ENCODE assay signal across 31 cellular contexts in genomic region chr17:46038937-46039336, GRCh38. TPM values are rescaled to one million over a fixed set of nuclear protein-coding genes. Genes with fewer than 3 reads are reported as not detected.
"Had no signal": no experiment of that assay in that cellular context is flagged by ENCODE, and none has a peak within 500 bp of the region (broad histone marks: within the 10 kb centered on the region; RNA-seq: fewer than 3 reads in every experiment).

No MANE protein-coding gene starts in this region.

- H3K9me3 Mint-ChIP-seq: activated CD4-positive, alpha-beta T cell treated with anti-CD3 and anti-CD28 coated beads, Interleukin-2, amount 10 ng/mL, durations not matched to agents 7 days and 5 days; activated CD8-positive, alpha-beta T cell treated with anti-CD3 and anti-CD28 coated beads for 36 hours; activated naive CD4-positive, alpha-beta T cell treated with anti-CD3 and anti-CD28 coated beads, Interleukin-2, amount 50 U/mL, for 24 hours; naive B cell; T-cell; T-helper 2 cell treated with Interferon-gamma antibody and Interleukin-4, amounts not matched to agents 5 μg/mL and 100 μg/mL, for 36 hours had no signal

- H3K4me1 ChIP-seq: colonic mucosa had no signal

- H3K9me3 ChIP-seq: breast epithelium, colonic mucosa, heart right ventricle, lower lobe of right lung, upper lobe of right lung had no signal

- H3K4me3 Mint-ChIP-seq: activated CD4-positive, alpha-beta T cell treated with anti-CD3 and anti-CD28 coated beads, Interleukin-2, amount 10 ng/mL, durations not matched to agents 7 days and 5 days; activated CD8-positive, alpha-beta memory T cell treated with anti-CD3 and anti-CD28 coated beads, Interleukin-2, amount 10 ng/mL, durations not matched to agents 7 days and 5 days; activated CD8-positive, alpha-beta T cell treated with anti-CD3 and anti-CD28 coated beads for 36 hours; activated naive CD4-positive, alpha-beta T cell treated with anti-CD3 and anti-CD28 coated beads, Interleukin-2, amount 50 U/mL, for 24 hours; naive B cell; T-cell; T-helper 2 cell treated with Interferon-gamma antibody and Interleukin-4, amounts not matched to agents 5 μg/mL and 100 μg/mL, for 36 hours had no signal

- H3K27me3 ChIP-seq: breast epithelium, colonic mucosa, heart right ventricle, upper lobe of right lung had no signal

- H3K4me3 ChIP-seq: breast epithelium, colonic mucosa, heart right ventricle, lower lobe of right lung, smooth muscle cell, upper lobe of right lung had no signal

- DNase-seq: activated CD4-positive, alpha-beta T cell treated with anti-CD3 and anti-CD28 coated beads, Interleukin-2, amount 10 ng/mL, durations not matched to agents 7 days and 5 days; activated CD4-positive, CD25-positive, alpha-beta regulatory T cell treated with anti-CD3 and anti-CD28 coated beads, Interleukin-2, amount 50 U/mL, for 72 hours; activated CD8-positive, alpha-beta memory T cell treated with anti-CD3 and anti-CD28 coated beads, Interleukin-2, amount 10 ng/mL, durations not matched to agents 7 days and 5 days; activated CD8-positive, alpha-beta T cell treated with anti-CD3 and anti-CD28 coated beads for 36 hours; activated effector memory CD4-positive, alpha-beta T cell treated with anti-CD3 and anti-CD28 coated beads, Interleukin-2, amount 50 U/mL, for 16 hours; activated T-cell treated with anti-CD3 and anti-CD28 coated beads for 4 hours; colonic mucosa; islet precursor cell; left colon; lower lobe of right lung; mesendoderm; naive B cell; stimulated activated CD4-positive, alpha-beta T cell treated with anti-CD3 and anti-CD28 coated beads, Interleukin-15, amount 100 ng/mL, for 24 hours; stimulated activated naive CD8-positive, alpha-beta T cell treated with anti-CD3 and anti-CD28 coated beads, Interleukin-15, Interleukin-2, amounts not matched to agents 100 U/mL and 50 U/mL, for 24 hours; T-cell; upper lobe of right lung; WERI-Rb-1 had no signal

- H3K27ac Mint-ChIP-seq: activated CD4-positive, alpha-beta T cell treated with anti-CD3 and anti-CD28 coated beads, Interleukin-2, amount 10 ng/mL, durations not matched to agents 7 days and 5 days; activated CD8-positive, alpha-beta memory T cell treated with anti-CD3 and anti-CD28 coated beads, Interleukin-2, amount 10 ng/mL, durations not matched to agents 7 days and 5 days; T-helper 2 cell treated with Interferon-gamma antibody and Interleukin-4, amounts not matched to agents 5 μg/mL and 100 μg/mL, for 36 hours had no signal

- ATAC-seq: activated CD8-positive, alpha-beta memory T cell treated with anti-CD3 and anti-CD28 coated beads, Interleukin-2, amount 10 ng/mL, durations not matched to agents 7 days and 5 days; activated CD8-positive, alpha-beta T cell treated with anti-CD3 and anti-CD28 coated beads for 36 hours; left colon; sciatic nerve; stimulated activated naive CD8-positive, alpha-beta T cell treated with anti-CD3 and anti-CD28 coated beads, Interleukin-15, Interleukin-2, amounts not matched to agents 100 U/mL and 50 U/mL, for 24 hours; T-cell had no signal

- H3K27ac ChIP-seq: breast epithelium, colonic mucosa, epithelial cell of prostate, lower lobe of right lung, parathyroid adenoma, upper lobe of right lung, WERI-Rb-1 had no signal

- H3K27me3 Mint-ChIP-seq: activated CD4-positive, alpha-beta T cell treated with anti-CD3 and anti-CD28 coated beads, Interleukin-2, amount 10 ng/mL, durations not matched to agents 7 days and 5 days; activated CD8-positive, alpha-beta memory T cell treated with anti-CD3 and anti-CD28 coated beads, Interleukin-2, amount 10 ng/mL, durations not matched to agents 7 days and 5 days; activated CD8-positive, alpha-beta T cell treated with anti-CD3 and anti-CD28 coated beads for 36 hours; activated naive CD4-positive, alpha-beta T cell treated with anti-CD3 and anti-CD28 coated beads, Interleukin-2, amount 50 U/mL, for 24 hours; naive B cell; T-cell had no signal

RNA-seq across cellular contexts. Expression of gene STH, which starts 39.9 kb away (rescaled TPM):
- total RNA-seq: activated CD4-positive, alpha-beta T cell treated with anti-CD3 and anti-CD28 coated beads, Interleukin-2, amount 10 ng/mL, durations not matched to agents 7 days and 5 days; activated CD8-positive, alpha-beta memory T cell treated with anti-CD3 and anti-CD28 coated beads, Interleukin-2, amount 10 ng/mL, durations not matched to agents 7 days and 5 days; activated CD8-positive, alpha-beta T cell treated with anti-CD3 and anti-CD28 coated beads for 36 hours; astrocyte; breast epithelium; colonic mucosa; fibroblast of villous mesenchyme; heart right ventricle; left colon; lower lobe of right lung; mucosa of gallbladder; sciatic nerve; smooth muscle cell; subcutaneous adipose tissue; T-cell; upper lobe of right lung had no signal
- polyA plus RNA-seq: heart right ventricle, neural cell, smooth muscle cell, thymus had no signal
